Comparison of ENCODE assay signal across 35 cellular contexts in genomic region chr1:79692519-79692918, GRCh38.
"Had no signal": no experiment of that assay in that cellular context is flagged by ENCODE, and none has a peak within 500 bp of the region (broad histone marks: within the 10 kb centered on the region; RNA-seq: fewer than 3 reads in every experiment).

No MANE protein-coding gene starts in this region.

- H3K27me3 ChIP-seq: adrenal gland, breast epithelium, cardiac muscle cell, colonic mucosa, esophagus muscularis mucosa, foreskin keratinocyte, gastrocnemius medialis, heart left ventricle had no signal

- H3K27me3 Mint-ChIP-seq: activated B cell treated with CpG ODN at 0.5 μM for 24 hours; activated CD4-positive, alpha-beta memory T cell treated with anti-CD3 and anti-CD28 coated beads for 36 hours; activated CD8-positive, alpha-beta memory T cell treated with anti-CD3 and anti-CD28 coated beads, Interleukin-2, amount 10 ng/mL, durations not matched to agents 7 days and 5 days; activated naive CD4-positive, alpha-beta T cell treated with anti-CD3 and anti-CD28 coated beads, Interleukin-2, amount 50 U/mL, for 24 hours; activated naive CD8-positive, alpha-beta T cell treated with anti-CD3 and anti-CD28 coated beads for 36 hours; activated naive CD8-positive, alpha-beta T cell treated with anti-CD3 and anti-CD28 coated beads, Interleukin-2, amount 50 U/mL, for 24 hours; brain had no signal

- H3K27ac Mint-ChIP-seq: activated B cell treated with CpG ODN at 0.5 μM for 24 hours; activated CD4-positive, alpha-beta memory T cell treated with anti-CD3 and anti-CD28 coated beads for 36 hours; activated CD8-positive, alpha-beta memory T cell treated with anti-CD3 and anti-CD28 coated beads, Interleukin-2, amount 10 ng/mL, durations not matched to agents 7 days and 5 days; activated CD8-positive, alpha-beta T cell treated with anti-CD3 and anti-CD28 coated beads, Interleukin-2, amount 10 ng/mL, durations not matched to agents 7 days and 5 days; activated naive CD4-positive, alpha-beta T cell treated with anti-CD3 and anti-CD28 coated beads for 36 hours; activated naive CD4-positive, alpha-beta T cell treated with anti-CD3 and anti-CD28 coated beads, Interleukin-2, amount 50 U/mL, for 24 hours; activated naive CD8-positive, alpha-beta T cell treated with anti-CD3 and anti-CD28 coated beads for 36 hours; activated naive CD8-positive, alpha-beta T cell treated with anti-CD3 and anti-CD28 coated beads, Interleukin-2, amount 50 U/mL, for 24 hours; activated T-helper 1 cell treated with anti-CD3 and anti-CD28 coated beads, Interleukin-12 subunit alpha, Interleukin-12 subunit beta, Interleukin-2, Interleukin-4 antibody, amounts not matched to agents 30 ng/mL and 10 ng/mL and 1 ng/mL, durations not matched to agents 14 hours and 24 hours and 36 hours; activated T-helper 2 cell treated with anti-CD3 and anti-CD28 coated beads, Interferon-gamma antibody, Interleukin-2, Interleukin-4, amounts not matched to agents 10 μg/mL and 5 μg/mL and 100 μg/mL, durations not matched to agents 14 hours and 24 hours and 36 hours; brain had no signal

- H3K9me3 ChIP-seq: adrenal gland, breast epithelium, colonic mucosa, esophagus muscularis mucosa, gastrocnemius medialis, heart left ventricle had no signal

- H3K36me3 Mint-ChIP-seq: activated CD4-positive, alpha-beta memory T cell treated with anti-CD3 and anti-CD28 coated beads for 36 hours; activated CD8-positive, alpha-beta memory T cell treated with anti-CD3 and anti-CD28 coated beads, Interleukin-2, amount 10 ng/mL, durations not matched to agents 7 days and 5 days; activated naive CD4-positive, alpha-beta T cell treated with anti-CD3 and anti-CD28 coated beads, Interleukin-2, amount 50 U/mL, for 24 hours; activated naive CD8-positive, alpha-beta T cell treated with anti-CD3 and anti-CD28 coated beads for 36 hours; brain had no signal

- H3K4me3 Mint-ChIP-seq: activated B cell treated with CpG ODN at 0.5 μM for 24 hours; activated CD4-positive, alpha-beta memory T cell treated with anti-CD3 and anti-CD28 coated beads for 36 hours; activated CD8-positive, alpha-beta memory T cell treated with anti-CD3 and anti-CD28 coated beads, Interleukin-2, amount 10 ng/mL, durations not matched to agents 7 days and 5 days; activated CD8-positive, alpha-beta T cell treated with anti-CD3 and anti-CD28 coated beads, Interleukin-2, amount 10 ng/mL, durations not matched to agents 7 days and 5 days; activated naive CD4-positive, alpha-beta T cell treated with anti-CD3 and anti-CD28 coated beads for 36 hours; activated naive CD4-positive, alpha-beta T cell treated with anti-CD3 and anti-CD28 coated beads, Interleukin-2, amount 50 U/mL, for 24 hours; activated naive CD8-positive, alpha-beta T cell treated with anti-CD3 and anti-CD28 coated beads for 36 hours; activated naive CD8-positive, alpha-beta T cell treated with anti-CD3 and anti-CD28 coated beads, Interleukin-2, amount 50 U/mL, for 24 hours; activated T-helper 1 cell treated with anti-CD3 and anti-CD28 coated beads, Interleukin-12 subunit alpha, Interleukin-12 subunit beta, Interleukin-2, Interleukin-4 antibody, amounts not matched to agents 30 ng/mL and 10 ng/mL and 1 ng/mL, durations not matched to agents 14 hours and 24 hours and 36 hours; brain had no signal

- H3K4me1 Mint-ChIP-seq: activated CD8-positive, alpha-beta memory T cell treated with anti-CD3 and anti-CD28 coated beads, Interleukin-2, amount 10 ng/mL, durations not matched to agents 7 days and 5 days; activated naive CD4-positive, alpha-beta T cell treated with anti-CD3 and anti-CD28 coated beads, Interleukin-2, amount 50 U/mL, for 24 hours; activated naive CD8-positive, alpha-beta T cell treated with anti-CD3 and anti-CD28 coated beads for 36 hours; activated naive CD8-positive, alpha-beta T cell treated with anti-CD3 and anti-CD28 coated beads, Interleukin-2, amount 50 U/mL, for 24 hours had no signal

- FAIRE-seq: TTC549 had no signal

- H3K4me1 ChIP-seq: adrenal gland, breast epithelium, colonic mucosa, foreskin keratinocyte, gastrocnemius medialis, heart left ventricle had no signal

- H3K27ac ChIP-seq: adrenal gland, breast epithelium, cardiac muscle cell, colonic mucosa, esophagus muscularis mucosa, foreskin keratinocyte, gastrocnemius medialis, heart left ventricle, VCaP had no signal

- DNase-seq: activated B cell treated with CpG ODN at 0.5 μM for 24 hours; activated CD4-positive, alpha-beta memory T cell treated with anti-CD3 and anti-CD28 coated beads for 36 hours; activated CD4-positive, alpha-beta T cell treated with anti-CD3 and anti-CD28 coated beads for 48 hours; activated CD8-positive, alpha-beta memory T cell treated with anti-CD3 and anti-CD28 coated beads, Interleukin-2, amount 10 ng/mL, durations not matched to agents 7 days and 5 days; activated CD8-positive, alpha-beta memory T cell treated with anti-CD3 and anti-CD28 coated beads, Interleukin-2, amount 50 U/mL, for 4 hours; activated CD8-positive, alpha-beta T cell treated with anti-CD3 and anti-CD28 coated beads, Interleukin-2, amount 10 ng/mL, durations not matched to agents 7 days and 5 days; activated effector memory CD4-positive, alpha-beta T cell treated with anti-CD3 and anti-CD28 coated beads, Interleukin-2, amount 50 U/mL, for 16 hours; activated naive CD4-positive, alpha-beta T cell treated with anti-CD3 and anti-CD28 coated beads for 36 hours; activated naive CD8-positive, alpha-beta T cell treated with anti-CD3 and anti-CD28 coated beads for 36 hours; activated naive CD8-positive, alpha-beta T cell treated with anti-CD3 and anti-CD28 coated beads, Interleukin-2, amount 50 U/mL, for 24 hours; activated T-cell treated with anti-CD3 and anti-CD28 coated beads, Interleukin-2, amount 50 U/mL, for 1 hour; activated T-cell treated with anti-CD3 and anti-CD28 coated beads, Interleukin-2, amount 50 U/mL, for 48 hours; adrenal gland; amygdala; aorta; central memory CD4-positive, alpha-beta T cell; cerebellar nuclear complex; colonic mucosa; effector CD8-positive, alpha-beta T cell; erythroblast; foreskin keratinocyte; gastrocnemius medialis; glutamatergic neuron; heart left ventricle; T-helper 2 cell had no signal

- H3K4me3 ChIP-seq: adrenal gland, breast epithelium, cardiac muscle cell, colonic mucosa, esophagus muscularis mucosa, gastrocnemius medialis, heart left ventricle had no signal

- ATAC-seq: activated CD4-positive, CD25-positive, alpha-beta regulatory T cell treated with anti-CD3 and anti-CD28 coated beads, Interleukin-2, amount 50 U/mL, for 24 hours; activated CD8-positive, alpha-beta memory T cell treated with anti-CD3 and anti-CD28 coated beads, Interleukin-2, amount 10 ng/mL, durations not matched to agents 7 days and 5 days; activated CD8-positive, alpha-beta T cell treated with anti-CD3 and anti-CD28 coated beads, Interleukin-2, amount 10 ng/mL, durations not matched to agents 7 days and 5 days; activated naive CD8-positive, alpha-beta T cell treated with anti-CD3 and anti-CD28 coated beads, Interleukin-2, amount 50 U/mL, for 24 hours; foreskin keratinocyte; gastrocnemius medialis; heart left ventricle had no signal

- H3K9me3 Mint-ChIP-seq: activated B cell treated with CpG ODN at 0.5 μM for 24 hours; activated CD4-positive, alpha-beta memory T cell treated with anti-CD3 and anti-CD28 coated beads for 36 hours; activated naive CD8-positive, alpha-beta T cell treated with anti-CD3 and anti-CD28 coated beads for 36 hours; activated T-helper 1 cell treated with anti-CD3 and anti-CD28 coated beads, Interleukin-12 subunit alpha, Interleukin-12 subunit beta, Interleukin-2, Interleukin-4 antibody, amounts not matched to agents 30 ng/mL and 10 ng/mL and 1 ng/mL, durations not matched to agents 14 hours and 24 hours and 36 hours had no signal

- H3K36me3 ChIP-seq: adrenal gland, breast epithelium, cardiac muscle cell, colonic mucosa, esophagus muscularis mucosa, gastrocnemius medialis, heart left ventricle had no signal
